In genomic region chr4:83581411-83582288, GRCh38 we compare ENCODE assay signal across 12 cellular contexts. TPM values are rescaled to one million over a fixed set of nuclear protein-coding genes. Genes with fewer than 3 reads are reported as not detected.
DNase-seq lines count a peak whose midpoint lies in the region; ATAC-seq, FAIRE-seq and TF ChIP-seq lines count a peak whose summit lies in the region.
"Had no signal": no experiment of that assay in that cellular context is flagged by ENCODE, and none has a peak within 500 bp of the region (broad histone marks: within the 10 kb centered on the region; RNA-seq: fewer than 3 reads in every experiment).

No MANE protein-coding gene starts in this region.

- no peak for TF ChIP-seq CTCF in kidney (IDR thresholded peaks at IDR 0.05; ENCODE audit: borderline replicate concordance, extremely low read depth, insufficient read depth)

- intact Hi-C loops in kidney (cut with DNase I): no loop called here

- H3K9ac ChIP-seq in kidney (ENCODE audit: low read length in 2 of 2): no peak overlapping the region

- ATAC-seq in GM18867 (IDR thresholded peaks at IDR 0.05; ENCODE audit: unreplicated experiment) (peak; percentile 87), GM21825 (IDR thresholded peaks at IDR 0.05; ENCODE audit: unreplicated experiment) (peak; percentile 71), HG03565 (IDR thresholded peaks at IDR 0.05; ENCODE audit: unreplicated experiment) (peak; percentile 79)

- H3K9me3 ChIP-seq in kidney (ENCODE audit: control insufficient read depth in 1 of 2, low read length in 2 of 2): no peaks in the 10 kb centered on the region
- H3K9me3 ChIP-seq: right lobe of liver, tibial nerve had no signal

- FAIRE-seq in kidney (lab: Jason Lieb, UNC): no peak
- FAIRE-seq: K562 had no signal

- peaks cover 10 to 11% of the 10 kb centered on the region in 2 donors for H3K4me1 ChIP-seq in kidney (ENCODE audit: control insufficient read depth in 1 of 2, insufficient read depth in 1 of 2, low read depth in 1 of 2, low read length in 2 of 2)

- no peak overlapping the region for H3K4me3 ChIP-seq in kidney (ENCODE audit: low read length in 2 of 2)
- H3K4me3 ChIP-seq: K562, right lobe of liver, tibial nerve had no signal

- DNase-seq in kidney: no peak
- DNase-seq in kidney glomerular epithelial cell (lab: John Stamatoyannopoulos, UW): no peak
- DNase-seq in NCI-H510A (lab: John Stamatoyannopoulos, UW): no peak
- DNase-seq in activated CD4-positive, CD25-positive, alpha-beta regulatory T cell (lab: John Stamatoyannopoulos, UW): no peak
- DNase-seq in NCI-H526 treated with DMSO at 0.1 percent for 48 hours (lab: John Stamatoyannopoulos, UW): no peak
- DNase-seq: T-helper 2 cell had no signal

- peak overlapping the region; percentile 48 to 54 for H3K27ac ChIP-seq in kidney (ENCODE audit: low read depth in 2 of 2, low read length in 2 of 2)
- H3K27ac ChIP-seq: tibial nerve had no signal

- peaks cover 7 to 19% of the 10 kb centered on the region in 2 donors for H3K36me3 ChIP-seq in kidney (ENCODE audit: control insufficient read depth in 1 of 2, insufficient read depth in 2 of 2, low read length in 2 of 2)
- H3K36me3 ChIP-seq: right lobe of liver, tibial nerve had no signal

RNA-seq across cellular contexts. Expression of gene GPAT3, which starts 45.7 kb away (rescaled TPM):
- 11.4 TPM for total RNA-seq in kidney
- polyA plus RNA-seq in kidney (ENCODE audit: insufficient read depth, low read depth, low replicate concordance): 25.3 TPM
